In genomic region chr17:55458977-55459376, GRCh38 we compare ENCODE assay signal across 8 cellular contexts. TPM values are rescaled to one million over a fixed set of nuclear protein-coding genes. Genes with fewer than 3 reads are reported as not detected.
DNase-seq lines count a peak whose midpoint lies in the region; ATAC-seq lines count a peak whose summit lies in the region.

No MANE protein-coding gene starts in this region.

- H3K9me3 ChIP-seq in Karpas-422 (ENCODE audit: low read length) = no peaks in the 10 kb centered on the region

- H3K27me3 ChIP-seq in Karpas-422 (ENCODE audit: low read length) = no peaks in the 10 kb centered on the region

- H2AFZ ChIP-seq in Karpas-422 (ENCODE audit: low read length) = no peak overlapping the region

- no peak overlapping the region for H3K4me3 ChIP-seq in Karpas-422 (ENCODE audit: low read length)

- peak; percentile 97 for DNase-seq in ELR (ENCODE audit: low read depth)
- peak; percentile 78 for DNase-seq in activated CD8-positive, alpha-beta memory T cell treated with anti-CD3 and anti-CD28 coated beads, Interleukin-2, amount 50 U/mL, for 48 hours
- DNase-seq in renal cortical epithelial cell (ENCODE audit: low read depth) = peak; percentile 96
- no peak for DNase-seq in Karpas-422
- no peak for DNase-seq in SKM-1 treated with dmso at 0.1 percent for 144 hours (lab: John Stamatoyannopoulos, UW; ENCODE audit: unreplicated experiment)

- H3K79me2 ChIP-seq in Karpas-422 (ENCODE audit: low read length) = no peaks in the 10 kb centered on the region

- no peaks in the 10 kb centered on the region for H3K9me2 ChIP-seq in Karpas-422 (replicated peaks; ENCODE audit: insufficient read depth, low read length)

- no peak overlapping the region for H3K9ac ChIP-seq in Karpas-422 (ENCODE audit: low read length)

- no peak overlapping the region for H3K27ac ChIP-seq in Karpas-422 (ENCODE audit: low read length)

- no peaks in the 10 kb centered on the region for H3K36me3 ChIP-seq in Karpas-422 (ENCODE audit: insufficient read depth, low read length)

- peak; percentile 70 for ATAC-seq in HG03159 (IDR thresholded peaks at IDR 0.05; ENCODE audit: unreplicated experiment)
- ATAC-seq in HG03108 (IDR thresholded peaks at IDR 0.05; ENCODE audit: unreplicated experiment) = no peak
- no peak for ATAC-seq in GM19395 (IDR thresholded peaks at IDR 0.05; ENCODE audit: unreplicated experiment)

- H4K20me1 ChIP-seq in Karpas-422 (ENCODE audit: insufficient read depth, low read depth, low read length) = no peaks in the 10 kb centered on the region

- H3K4me2 ChIP-seq in Karpas-422 (ENCODE audit: low read depth, low read length, poor library complexity, severe bottlenecking) = no peak overlapping the region

- H3K4me1 ChIP-seq in Karpas-422 (ENCODE audit: low read length) = peaks cover 6% of the 10 kb centered on the region

RNA-seq across cellular contexts. Expression of gene MMD, which starts 37.3 kb away (rescaled TPM):
- 33.1 and 57.5 TPM in 2 replicates for total RNA-seq in renal cortical epithelial cell
- 43.7 and 73.6 TPM in 2 replicates for total RNA-seq in Karpas-422 (2014; rRNA removed; shearing (Covaris generic); ENCODE audit: low replicate concordance)

RNA-seq across cellular contexts. Expression of gene SMIM36, which starts 52.3 kb away (rescaled TPM):
- not detected in 2 replicates for total RNA-seq in renal cortical epithelial cell
- total RNA-seq in Karpas-422 (2014; rRNA removed; shearing (Covaris generic); ENCODE audit: low replicate concordance) = not detected in 2 replicates

Comparison
In these comparisons a context has a peak if more than half of its experiments do, and no peak if none do; other contexts are left out.
1. DNase-seq: peak in ELR (single experiment), activated CD8-positive, alpha-beta memory T cell treated with anti-CD3 and anti-CD28 coated beads, Interleukin-2, amount 50 U/mL, for 48 hours (single experiment) and renal cortical epithelial cell (single experiment); none in Karpas-422 (single experiment) and SKM-1 treated with dmso at 0.1 percent for 144 hours (single experiment).